Comparison of ENCODE assay signal across 10 cellular contexts in the genomic region with DNA sequence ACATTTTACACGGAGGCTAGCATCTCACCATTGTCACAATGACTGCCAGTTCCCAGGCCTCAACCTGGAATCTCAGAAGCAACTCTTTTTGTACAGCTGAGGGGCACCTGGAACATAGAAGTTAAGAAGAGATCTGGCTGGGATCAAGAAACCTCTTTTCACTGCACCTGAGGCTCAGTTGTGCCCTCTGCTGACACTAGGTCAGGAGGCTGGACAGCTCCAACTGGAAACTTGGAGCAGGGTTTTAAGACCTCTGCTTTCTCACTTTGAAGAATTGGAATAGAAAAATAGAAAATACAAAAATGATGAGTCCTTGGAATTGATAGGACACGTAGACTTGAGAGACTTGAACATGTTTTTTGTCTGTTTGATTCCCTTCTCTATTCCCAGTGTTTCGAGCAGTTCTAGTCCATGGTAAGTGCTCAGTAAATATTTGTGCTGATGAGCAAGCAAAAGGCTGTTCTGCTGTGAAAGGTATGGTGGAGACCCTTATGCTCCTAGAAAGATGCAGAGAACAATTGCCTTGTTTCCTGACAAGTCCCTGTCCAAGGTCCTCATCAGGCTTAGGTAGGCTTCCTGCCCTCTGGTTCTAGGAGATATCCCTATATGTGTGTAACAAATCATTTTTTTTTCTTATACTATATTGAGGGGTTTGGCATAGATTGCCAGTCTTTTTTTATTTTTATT. TPM values are rescaled to one million over a fixed set of nuclear protein-coding genes. Genes with fewer than 3 reads are reported as not detected.
A peak's percentile ranks its signal among the peaks of the same experiment; 100 is the strongest.
DNase-seq lines count a peak whose midpoint lies in the region; ATAC-seq and TF ChIP-seq lines count a peak whose summit lies in the region.
"Had no signal": no experiment of that assay in that cellular context is flagged by ENCODE, and none has a peak within 500 bp of the region (broad histone marks: within the 10 kb centered on the region; RNA-seq: fewer than 3 reads in every experiment).

No MANE protein-coding gene starts in this region.

- 56 to 60% methylated on average over 3 of the region's 3 CpGs for WGBS in endodermal cell (ENCODE audit: insufficient coverage in 1 of 2, insufficient read length in 1 of 2), 2 experiments

- no peaks in the 10 kb centered on the region for H3K9me3 ChIP-seq in endodermal cell (ENCODE audit: control insufficient read depth, low read length)
- H3K9me3 ChIP-seq: adrenal gland had no signal

- peaks cover 9% of the 10 kb centered on the region for H3K4me1 Mint-ChIP-seq in endodermal cell
- peaks cover 5% of the 10 kb centered on the region for H3K4me1 Mint-ChIP-seq in progenitor cell of endocrine pancreas (ENCODE audit: low read depth)
- H3K4me1 Mint-ChIP-seq in stimulated activated memory B cell treated with anti-CD40 and anti-IgM and Interleukin-4, amounts not matched to agents 10 μg/mL and 1 μg/mL and 100 μg/mL, for 72 hours, result no peaks in the 10 kb centered on the region
- H3K4me1 Mint-ChIP-seq: CD4-positive, CD25-positive, alpha-beta regulatory T cell had no signal

- H3K27me3 ChIP-seq in endodermal cell (ENCODE audit: control insufficient read depth, insufficient read depth, low read length, poor library complexity, severe bottlenecking), result no peaks in the 10 kb centered on the region
- H3K27me3 ChIP-seq: adrenal gland had no signal

- H3K9me3 Mint-ChIP-seq in endodermal cell (no peaks in the 10 kb centered on the region), progenitor cell of endocrine pancreas (ENCODE audit: low read depth) (no peaks in the 10 kb centered on the region)
- no peaks in the 10 kb centered on the region for H3K9me3 Mint-ChIP-seq in stimulated activated memory B cell treated with anti-CD40 and anti-IgM and Interleukin-4, amounts not matched to agents 10 μg/mL and 1 μg/mL and 100 μg/mL, for 72 hours

- no peaks in the 10 kb centered on the region for H3K4me1 ChIP-seq in endodermal cell (ENCODE audit: control insufficient read depth, insufficient read depth, low read length)
- H3K4me1 ChIP-seq: adrenal gland had no signal

- no peaks in the 10 kb centered on the region for H3K36me3 ChIP-seq in endodermal cell (ENCODE audit: control insufficient read depth, insufficient read depth, low read length)
- H3K36me3 ChIP-seq: adrenal gland had no signal

- H3K36me3 Mint-ChIP-seq in endodermal cell (ENCODE audit: low read depth), result no peaks in the 10 kb centered on the region
- no peaks in the 10 kb centered on the region for H3K36me3 Mint-ChIP-seq in progenitor cell of endocrine pancreas (ENCODE audit: insufficient read depth)
- no peaks in the 10 kb centered on the region for H3K36me3 Mint-ChIP-seq in stimulated activated memory B cell treated with anti-CD40 and anti-IgM and Interleukin-4, amounts not matched to agents 10 μg/mL and 1 μg/mL and 100 μg/mL, for 72 hours
- H3K36me3 Mint-ChIP-seq: CD4-positive, CD25-positive, alpha-beta regulatory T cell had no signal

- peak; percentile 14 to 22 for DNase-seq in SHP77 (lab: John Stamatoyannopoulos, UW)
- no peak for DNase-seq in SHP77 treated with DMSO at 0.1 percent for 48 hours (lab: John Stamatoyannopoulos, UW)
- peak; percentile 20 for DNase-seq in NCI-H2029 (lab: John Stamatoyannopoulos, UW)
- DNase-seq in endodermal cell, result peak; percentile 85
- DNase-seq in progenitor cell of endocrine pancreas (ENCODE audit: low spot score, unreplicated experiment), result no peak
- DNase-seq in T-helper 2 cell, result no peak
- DNase-seq: CD4-positive, CD25-positive, alpha-beta regulatory T cell had no signal

- ATAC-seq in stimulated activated memory B cell treated with anti-CD40 and anti-IgM and Interleukin-4, amounts not matched to agents 10 μg/mL and 1 μg/mL and 100 μg/mL, for 72 hours, result no peak
- no peak for ATAC-seq in GM21381 (IDR thresholded peaks at IDR 0.05; ENCODE audit: unreplicated experiment)

- H3K27me3 Mint-ChIP-seq in endodermal cell (ENCODE audit: insufficient read depth) (peaks cover 3% of the 10 kb centered on the region), progenitor cell of endocrine pancreas (peaks cover 1% of the 10 kb centered on the region)
- H3K27me3 Mint-ChIP-seq in stimulated activated memory B cell treated with anti-CD40 and anti-IgM and Interleukin-4, amounts not matched to agents 10 μg/mL and 1 μg/mL and 100 μg/mL, for 72 hours, result no peaks in the 10 kb centered on the region

- H3K4me3 ChIP-seq in endodermal cell (ENCODE audit: low read length), result no peak overlapping the region
- H3K4me3 ChIP-seq: adrenal gland had no signal

- no peak overlapping the region for H3K4me3 Mint-ChIP-seq in endodermal cell
- no peak overlapping the region for H3K4me3 Mint-ChIP-seq in progenitor cell of endocrine pancreas (ENCODE audit: low read depth)
- no peak overlapping the region for H3K4me3 Mint-ChIP-seq in stimulated activated memory B cell treated with anti-CD40 and anti-IgM and Interleukin-4, amounts not matched to agents 10 μg/mL and 1 μg/mL and 100 μg/mL, for 72 hours
- H3K4me3 Mint-ChIP-seq: CD4-positive, CD25-positive, alpha-beta regulatory T cell had no signal

- H3K9ac ChIP-seq in endodermal cell (ENCODE audit: extremely low read depth, low read length, poor library complexity, severe bottlenecking), result no peak overlapping the region

- H3K27ac ChIP-seq in endodermal cell (ENCODE audit: low read depth, low read length), result no peak overlapping the region
- H3K27ac ChIP-seq: adrenal gland had no signal

- TF ChIP-seq CTCF in endodermal cell (conservative IDR thresholded peaks at IDR 0.05), result peak; percentile 68
- peak; percentile 41 for TF ChIP-seq CTCF in progenitor cell of endocrine pancreas (IDR thresholded peaks at IDR 0.05; ENCODE audit: unreplicated experiment)

- H3K27ac Mint-ChIP-seq in endodermal cell (no peak overlapping the region), progenitor cell of endocrine pancreas (peak overlapping the region; percentile 11)
- H3K27ac Mint-ChIP-seq in stimulated activated memory B cell treated with anti-CD40 and anti-IgM and Interleukin-4, amounts not matched to agents 10 μg/mL and 1 μg/mL and 100 μg/mL, for 72 hours, result no peak overlapping the region

RNA-seq across cellular contexts. Expression of a gene that starts 13.6 kb away (rescaled TPM):
- total RNA-seq in endodermal cell, result 10 to 100 TPM in 1 of 2 donors, 1 to 10 TPM in 1; 9.4 to 13.0 TPM
- polyA plus RNA-seq in endodermal cell (2013, experiment 1 of 2), result 16.7 TPM
- 14.9 TPM for polyA plus RNA-seq in endodermal cell (2013, experiment 2 of 2)
- 20.8 and 21.2 TPM in 2 replicates for total RNA-seq in progenitor cell of endocrine pancreas

Comparison
In these comparisons a context has a peak if more than half of its experiments do, and no peak if none do; other contexts are left out.
1. DNase-seq: peak in SHP77 (2 of 2), NCI-H2029 (single experiment) and endodermal cell (single experiment); none in SHP77 treated with DMSO at 0.1 percent for 48 hours (single experiment), progenitor cell of endocrine pancreas (single experiment) and T-helper 2 cell (0 of 5).